In genomic region chr12:54612216-54612750, GRCh38 we compare ENCODE assay signal across 35 cellular contexts. TPM values are rescaled to one million over a fixed set of nuclear protein-coding genes. Genes with fewer than 3 reads are reported as not detected.
"Had no signal": no experiment of that assay in that cellular context is flagged by ENCODE, and none has a peak within 500 bp of the region (broad histone marks: within the 10 kb centered on the region; RNA-seq: fewer than 3 reads in every experiment).

No MANE protein-coding gene starts in this region.

- DNase-seq: colonic mucosa; dermis blood vessel endothelial cell; effector memory CD4-positive, alpha-beta T cell; foreskin keratinocyte; glutamatergic neuron; heart right ventricle; hippocampal formation; kidney glomerular epithelial cell; left colon; left ventricle myocardium superior; lower lobe of right lung; natural killer cell; occipital lobe; pancreas; stimulated activated CD4-positive, alpha-beta T cell treated with anti-CD3 and anti-CD28 coated beads, Interleukin-12 subunit alpha, Interleukin-12 subunit beta, amount 100 ng/mL, for 4 hours; stimulated activated CD4-positive, alpha-beta T cell treated with anti-CD3 and anti-CD28 coated beads, Interleukin-1b, Interleukin-23, amount 100 ng/mL, for 48 hours; stimulated activated CD4-positive, alpha-beta T cell treated with anti-CD3 and anti-CD28 coated beads, Interleukin-4, amount 100 ng/mL, for 1 hour; stimulated activated CD8-positive, alpha-beta memory T cell treated with anti-CD3 and anti-CD28 coated beads, Interleukin-4, amount 100 ng/mL, for 48 hours; stimulated activated naive CD4-positive, alpha-beta T cell; stimulated activated naive CD8-positive, alpha-beta T cell treated with anti-CD3 and anti-CD28 coated beads, Interleukin-15, amount 100 ng/mL, for 72 hours; thyroid gland; upper lobe of right lung; uterus had no signal

- H3K27ac ChIP-seq: colonic mucosa, esophagus muscularis mucosa, foreskin keratinocyte, heart right ventricle, lower lobe of right lung, pancreas, thyroid gland, upper lobe of right lung, uterus had no signal

- H3K4me3 Mint-ChIP-seq: natural killer cell; stimulated activated naive CD8-positive, alpha-beta T cell treated with anti-CD3 and anti-CD28 coated beads, Interleukin-15, amount 100 ng/mL, for 72 hours had no signal

- H3K9me3 ChIP-seq: colonic mucosa, esophagus muscularis mucosa, heart right ventricle, lower lobe of right lung, pancreas, thyroid gland, upper lobe of right lung, uterus had no signal

- H3K9me3 Mint-ChIP-seq: natural killer cell; stimulated activated naive CD8-positive, alpha-beta T cell treated with anti-CD3 and anti-CD28 coated beads, Interleukin-15, amount 100 ng/mL, for 72 hours had no signal

- H3K27me3 ChIP-seq: colonic mucosa, pancreas, thyroid gland, uterus had no signal

- H3K36me3 ChIP-seq: colonic mucosa, esophagus muscularis mucosa, heart right ventricle, lower lobe of right lung, pancreas, thyroid gland, upper lobe of right lung, uterus had no signal

- H3K27ac Mint-ChIP-seq: natural killer cell; stimulated activated naive CD8-positive, alpha-beta T cell treated with anti-CD3 and anti-CD28 coated beads, Interleukin-15, amount 100 ng/mL, for 72 hours had no signal

- H3K4me1 ChIP-seq: colonic mucosa, esophagus muscularis mucosa, foreskin keratinocyte, heart right ventricle, lower lobe of right lung, pancreas, upper lobe of right lung, uterus had no signal

- H3K4me3 ChIP-seq: colonic mucosa, esophagus muscularis mucosa, heart right ventricle, lower lobe of right lung, pancreas, smooth muscle cell, thyroid gland, upper lobe of right lung, uterus had no signal

- H3K36me3 Mint-ChIP-seq: natural killer cell had no signal

- H3K4me2 ChIP-seq: smooth muscle cell had no signal

RNA-seq across cellular contexts. Expression of gene LACRT, which starts 22.4 kb away (rescaled TPM):
- total RNA-seq: chondrocyte, colonic mucosa, dermis blood vessel endothelial cell, endothelial cell of umbilical vein, epithelial cell of proximal tubule, esophagus muscularis mucosa, fibroblast of lung, foreskin keratinocyte, heart right ventricle, left colon, left ventricle myocardium superior, lower lobe of right lung, mononuclear cell, natural killer cell, occipital lobe, pancreas, posterior vena cava, pulmonary artery endothelial cell, sciatic nerve, smooth muscle cell, temporal lobe, thyroid gland, upper lobe of right lung, uterus had no signal
- polyA plus RNA-seq: endothelial cell of umbilical vein, fibroblast of lung, foreskin keratinocyte, heart right ventricle, neural cell, pancreas, smooth muscle cell had no signal

RNA-seq across cellular contexts. Expression of gene PPP1R1A, which starts 23.8 kb away (rescaled TPM):
- total RNA-seq: chondrocyte, endothelial cell of umbilical vein, fibroblast of lung, foreskin keratinocyte, lower lobe of right lung, mononuclear cell, natural killer cell, pulmonary artery endothelial cell, smooth muscle cell, upper lobe of right lung had no signal
- polyA plus RNA-seq: endothelial cell of umbilical vein, fibroblast of lung, foreskin keratinocyte had no signal

RNA-seq across cellular contexts. Expression of gene DCD, which starts 35.9 kb away (rescaled TPM):
- total RNA-seq: chondrocyte, colonic mucosa, dermis blood vessel endothelial cell, endothelial cell of umbilical vein, epithelial cell of proximal tubule, esophagus muscularis mucosa, fibroblast of lung, foreskin keratinocyte, heart right ventricle, left colon, left ventricle myocardium superior, lower lobe of right lung, mononuclear cell, natural killer cell, occipital lobe, pancreas, posterior vena cava, pulmonary artery endothelial cell, sciatic nerve, smooth muscle cell, temporal lobe, thyroid gland, upper lobe of right lung, uterus had no signal
- polyA plus RNA-seq: endothelial cell of umbilical vein, fibroblast of lung, foreskin keratinocyte, heart right ventricle, neural cell, pancreas, smooth muscle cell had no signal
